ENCODE assay signal across 1 cellular context in genomic region chr12:26238341-26239126, GRCh38.
TF ChIP-seq lines count a peak whose summit lies in the region.

No MANE protein-coding gene starts in this region.

TF ChIP-seq in GM23338, 12 proteins besides CTCF, POLR2A, EP300 and RAD21 (continued from another document):
- TF ChIP-seq REST (IDR thresholded peaks at IDR 0.05; ENCODE audit: unreplicated experiment) (no peak), ZNF114 (CRISPR knock-in tag; IDR thresholded peaks at IDR 0.05) (no peak), POLR2AphosphoS5 (IDR thresholded peaks at IDR 0.05; ENCODE audit: low read depth) (no peak), NANOG (IDR thresholded peaks at IDR 0.05; ENCODE audit: borderline replicate concordance) (no peak), ZNF462 (CRISPR knock-in tag; IDR thresholded peaks at IDR 0.05) (no peak), STAT1 (IDR thresholded peaks at IDR 0.05; ENCODE audit: unreplicated experiment) (no peak), ZNF331 (CRISPR knock-in tag; IDR thresholded peaks at IDR 0.05; ENCODE audit: low read depth) (no peak)
